ENCODE assay signal across 1 cellular context in the genomic region with DNA sequence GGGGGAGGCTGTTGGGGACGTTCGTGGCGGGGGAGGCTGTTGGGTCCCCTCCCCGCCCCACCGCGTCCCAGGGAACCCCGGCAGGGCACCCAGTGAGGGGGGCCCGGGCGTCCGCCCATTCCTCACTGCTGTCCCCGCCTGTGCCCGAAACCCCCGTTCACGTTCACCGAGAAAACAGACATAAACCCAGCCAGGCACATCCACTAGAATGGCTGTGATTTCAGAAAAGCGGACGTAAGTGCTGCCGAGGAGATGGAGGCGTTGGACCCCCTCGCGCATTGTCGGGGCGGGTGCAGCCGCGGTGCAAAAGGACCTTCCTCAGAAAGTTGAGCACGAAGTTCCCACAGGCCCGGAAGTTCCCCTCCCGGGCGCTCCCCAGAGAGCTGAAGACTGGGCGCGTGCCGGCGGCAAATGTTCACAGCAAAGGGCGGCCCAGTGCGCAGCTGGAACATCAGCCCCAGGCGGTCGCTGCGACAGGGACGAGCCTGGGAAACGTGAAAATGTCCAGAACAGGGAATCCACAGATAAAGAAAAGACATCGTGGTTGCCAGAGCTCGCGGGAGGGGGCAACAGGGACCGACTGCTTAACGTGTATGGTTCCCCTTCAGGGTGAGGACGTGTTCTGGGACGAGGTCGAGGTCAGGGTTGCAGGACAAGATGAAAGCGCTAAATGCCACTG.
TF ChIP-seq lines count a peak whose summit lies in the region.

No MANE protein-coding gene starts in this region.

TF ChIP-seq in WTC11, 78 proteins besides CTCF, POLR2A, EP300 and RAD21 (continued from another document):
- TF ChIP-seq FOXP4 (CRISPR knock-in tag; IDR thresholded peaks at IDR 0.05) (no peak), SMAD3 (CRISPR knock-in tag; IDR thresholded peaks at IDR 0.05; ENCODE audit: borderline replicate concordance) (no peak), NR2C2 (CRISPR knock-in tag; IDR thresholded peaks at IDR 0.05) (no peak), TP53 (CRISPR knock-in tag; IDR thresholded peaks at IDR 0.05) (0 out of 2 replicates have a peak, but pooled peaks have one; percentile 27), FOXP1 (CRISPR knock-in tag; IDR thresholded peaks at IDR 0.05; ENCODE audit: borderline replicate concordance) (0 out of 2 replicates have a peak, but pooled peaks have one; percentile 36), FOXK1 (CRISPR knock-in tag; IDR thresholded peaks at IDR 0.05) (no peak), ATF1 (CRISPR knock-in tag; IDR thresholded peaks at IDR 0.05) (no peak)
